1 cellular context compared by ENCODE assay signal in the genomic region with DNA sequence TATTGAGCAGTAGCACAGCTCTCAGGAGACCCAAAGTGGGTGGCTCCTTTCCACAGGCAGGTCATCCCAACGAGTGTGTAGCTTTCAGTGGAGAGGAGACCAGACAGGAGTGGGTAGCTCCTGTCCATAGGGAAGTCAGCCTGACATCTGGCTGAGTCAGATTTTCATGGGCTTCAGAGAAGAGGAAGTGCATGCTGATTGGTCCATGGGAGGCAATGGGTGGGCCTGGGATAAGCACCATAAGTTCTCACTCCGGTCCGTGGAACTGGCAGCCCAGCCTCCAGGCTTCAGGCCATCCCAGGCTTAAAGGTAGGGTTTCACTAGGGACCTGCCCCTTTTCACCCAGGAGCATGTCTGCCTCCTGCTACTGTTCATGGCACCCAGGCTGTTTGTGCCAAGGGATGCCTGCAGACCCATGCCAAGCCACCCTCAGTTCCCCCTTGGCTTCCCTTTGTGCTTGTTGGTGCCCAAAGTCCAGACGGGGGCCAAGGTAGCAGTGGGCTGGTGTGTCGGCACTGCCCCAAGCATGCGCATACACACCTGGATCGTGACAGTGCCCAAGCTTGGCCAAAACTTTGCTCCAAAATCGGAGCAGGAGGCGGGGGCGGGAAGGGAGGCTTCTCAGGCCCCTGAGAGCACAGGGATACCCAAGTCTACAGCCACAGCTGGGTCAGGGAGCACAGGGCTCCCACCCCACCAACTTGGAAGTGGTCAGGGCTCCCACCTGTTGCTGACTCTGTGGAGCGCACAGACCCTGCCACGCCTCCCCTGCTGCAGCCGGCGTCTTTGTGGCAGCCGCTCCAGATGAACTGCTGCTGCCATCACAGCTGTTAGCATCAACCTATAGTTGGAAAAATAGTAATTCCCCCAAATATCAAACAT.
TF ChIP-seq lines count a peak whose summit lies in the region.

No MANE protein-coding gene starts in this region.

TF ChIP-seq in HepG2, 621 proteins besides CTCF, POLR2A, EP300 and RAD21:
- no peak for TF ChIP-seq MXD4 (CRISPR knock-in tag; IDR thresholded peaks at IDR 0.05)
- TF ChIP-seq, protein P1, sequence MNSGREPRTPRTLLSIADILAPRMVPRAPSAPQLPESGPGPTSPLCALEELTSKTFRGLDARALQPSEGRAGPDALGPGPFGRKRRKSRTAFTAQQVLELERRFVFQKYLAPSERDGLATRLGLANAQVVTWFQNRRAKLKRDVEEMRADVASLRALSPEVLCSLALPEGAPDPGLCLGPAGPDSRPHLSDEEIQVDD (CRISPR knock-in tag; IDR thresholded peaks at IDR 0.05; ENCODE audit: borderline replicate concordance), result 0 out of 2 replicates have a peak, but pooled peaks have one; percentile 59
- peak; percentile 21; the same call in 1 of the 2 replicates for TF ChIP-seq ZNF768 (CRISPR knock-in tag; IDR thresholded peaks at IDR 0.05)
- TF ChIP-seq, protein P2, sequence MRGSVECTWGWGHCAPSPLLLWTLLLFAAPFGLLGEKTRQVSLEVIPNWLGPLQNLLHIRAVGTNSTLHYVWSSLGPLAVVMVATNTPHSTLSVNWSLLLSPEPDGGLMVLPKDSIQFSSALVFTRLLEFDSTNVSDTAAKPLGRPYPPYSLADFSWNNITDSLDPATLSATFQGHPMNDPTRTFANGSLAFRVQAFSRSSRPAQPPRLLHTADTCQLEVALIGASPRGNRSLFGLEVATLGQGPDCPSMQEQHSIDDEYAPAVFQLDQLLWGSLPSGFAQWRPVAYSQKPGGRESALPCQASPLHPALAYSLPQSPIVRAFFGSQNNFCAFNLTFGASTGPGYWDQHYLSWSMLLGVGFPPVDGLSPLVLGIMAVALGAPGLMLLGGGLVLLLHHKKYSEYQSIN (CRISPR knock-in tag; IDR thresholded peaks at IDR 0.05; ENCODE audit: borderline replicate concordance), result no peak
- TF ChIP-seq, protein P3, sequence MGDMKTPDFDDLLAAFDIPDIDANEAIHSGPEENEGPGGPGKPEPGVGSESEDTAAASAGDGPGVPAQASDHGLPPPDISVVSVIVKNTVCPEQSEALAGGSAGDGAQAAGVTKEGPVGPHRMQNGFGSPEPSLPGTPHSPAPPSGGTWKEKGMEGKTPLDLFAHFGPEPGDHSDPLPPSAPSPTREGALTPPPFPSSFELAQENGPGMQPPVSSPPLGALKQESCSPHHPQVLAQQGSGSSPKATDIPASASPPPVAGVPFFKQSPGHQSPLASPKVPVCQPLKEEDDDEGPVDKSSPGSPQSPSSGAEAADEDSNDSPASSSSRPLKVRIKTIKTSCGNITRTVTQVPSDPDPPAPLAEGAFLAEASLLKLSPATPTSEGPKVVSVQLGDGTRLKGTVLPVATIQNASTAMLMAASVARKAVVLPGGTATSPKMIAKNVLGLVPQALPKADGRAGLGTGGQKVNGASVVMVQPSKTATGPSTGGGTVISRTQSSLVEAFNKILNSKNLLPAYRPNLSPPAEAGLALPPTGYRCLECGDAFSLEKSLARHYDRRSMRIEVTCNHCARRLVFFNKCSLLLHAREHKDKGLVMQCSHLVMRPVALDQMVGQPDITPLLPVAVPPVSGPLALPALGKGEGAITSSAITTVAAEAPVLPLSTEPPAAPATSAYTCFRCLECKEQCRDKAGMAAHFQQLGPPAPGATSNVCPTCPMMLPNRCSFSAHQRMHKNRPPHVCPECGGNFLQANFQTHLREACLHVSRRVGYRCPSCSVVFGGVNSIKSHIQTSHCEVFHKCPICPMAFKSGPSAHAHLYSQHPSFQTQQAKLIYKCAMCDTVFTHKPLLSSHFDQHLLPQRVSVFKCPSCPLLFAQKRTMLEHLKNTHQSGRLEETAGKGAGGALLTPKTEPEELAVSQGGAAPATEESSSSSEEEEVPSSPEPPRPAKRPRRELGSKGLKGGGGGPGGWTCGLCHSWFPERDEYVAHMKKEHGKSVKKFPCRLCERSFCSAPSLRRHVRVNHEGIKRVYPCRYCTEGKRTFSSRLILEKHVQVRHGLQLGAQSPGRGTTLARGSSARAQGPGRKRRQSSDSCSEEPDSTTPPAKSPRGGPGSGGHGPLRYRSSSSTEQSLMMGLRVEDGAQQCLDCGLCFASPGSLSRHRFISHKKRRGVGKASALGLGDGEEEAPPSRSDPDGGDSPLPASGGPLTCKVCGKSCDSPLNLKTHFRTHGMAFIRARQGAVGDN (CRISPR knock-in tag; IDR thresholded peaks at IDR 0.05), result peak; percentile 29; the same call in 1 of the 2 replicates
- peak; percentile 80 for TF ChIP-seq AGO2 (optimal IDR thresholded peaks at IDR 0.05; ENCODE audit: low read depth, low read length)
